ENCODE assay signal across 2 cellular contexts in the genomic region with DNA sequence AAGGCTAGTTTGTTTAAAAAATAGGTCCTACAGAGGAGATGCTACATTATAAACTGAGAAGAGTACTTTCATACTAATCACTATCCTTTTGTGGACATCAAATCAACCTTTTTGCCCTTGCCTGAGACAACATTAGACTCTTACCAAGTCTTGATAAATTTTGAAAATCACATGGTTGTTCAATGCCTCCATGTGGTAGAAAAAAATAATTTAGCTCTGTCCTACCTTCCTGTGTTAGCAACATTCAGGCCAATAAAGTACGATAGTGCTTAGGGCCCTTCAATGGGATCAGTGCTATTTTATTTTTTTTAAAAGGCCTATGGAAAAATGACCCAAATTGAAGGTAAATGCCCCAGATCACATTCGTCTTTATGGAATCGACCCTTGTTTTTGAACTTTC.
TF ChIP-seq lines count a peak whose summit lies in the region.

No MANE protein-coding gene starts in this region.

TF ChIP-seq in GM12878, 131 proteins besides CTCF, POLR2A, EP300 and RAD21:
- peak; percentile 36; the same call in 1 of the 2 replicates for TF ChIP-seq SMC3 (IDR thresholded peaks at IDR 0.05; ENCODE audit: borderline replicate concordance, low read length)
- TF ChIP-seq NR2C1 (IDR thresholded peaks at IDR 0.05) = no peak
- no peak for TF ChIP-seq MTA3 (IDR thresholded peaks at IDR 0.05; ENCODE audit: borderline replicate concordance, low read length)

TF ChIP-seq in HepG2, 621 proteins besides CTCF, POLR2A, EP300 and RAD21:
- TF ChIP-seq, protein P1, sequence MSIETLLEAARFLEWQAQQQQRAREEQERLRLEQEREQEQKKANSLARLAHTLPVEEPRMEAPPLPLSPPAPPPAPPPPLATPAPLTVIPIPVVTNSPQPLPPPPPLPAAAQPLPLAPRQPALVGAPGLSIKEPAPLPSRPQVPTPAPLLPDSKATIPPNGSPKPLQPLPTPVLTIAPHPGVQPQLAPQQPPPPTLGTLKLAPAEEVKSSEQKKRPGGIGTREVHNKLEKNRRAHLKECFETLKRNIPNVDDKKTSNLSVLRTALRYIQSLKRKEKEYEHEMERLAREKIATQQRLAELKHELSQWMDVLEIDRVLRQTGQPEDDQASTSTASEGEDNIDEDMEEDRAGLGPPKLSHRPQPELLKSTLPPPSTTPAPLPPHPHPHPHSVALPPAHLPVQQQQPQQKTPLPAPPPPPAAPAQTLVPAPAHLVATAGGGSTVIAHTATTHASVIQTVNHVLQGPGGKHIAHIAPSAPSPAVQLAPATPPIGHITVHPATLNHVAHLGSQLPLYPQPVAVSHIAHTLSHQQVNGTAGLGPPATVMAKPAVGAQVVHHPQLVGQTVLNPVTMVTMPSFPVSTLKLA (IDR thresholded peaks at IDR 0.05) = peak; percentile 89
- no peak for TF ChIP-seq POLR2AphosphoS5 (IDR thresholded peaks at IDR 0.05; ENCODE audit: low read depth, low read length)
